Comparison of ENCODE assay signal across 33 cellular contexts in genomic region chr7:48311464-48311863, GRCh38.
"Had no signal": no experiment of that assay in that cellular context is flagged by ENCODE, and none has a peak within 500 bp of the region (broad histone marks: within the 10 kb centered on the region; RNA-seq: fewer than 3 reads in every experiment).

No MANE protein-coding gene starts in this region.

- H3K36me3 ChIP-seq: adrenal gland, ascending aorta, breast epithelium, esophagus squamous epithelium, gastroesophageal sphincter, heart right ventricle had no signal

- H3K27me3 ChIP-seq: adrenal gland, ascending aorta, breast epithelium, esophagus squamous epithelium, gastroesophageal sphincter had no signal

- H3K4me3 ChIP-seq: adrenal gland, ascending aorta, breast epithelium, coronary artery, dorsolateral prefrontal cortex, esophagus squamous epithelium, gastroesophageal sphincter, heart right ventricle had no signal

- H3K27ac ChIP-seq: adrenal gland, ascending aorta, breast epithelium, coronary artery, dorsolateral prefrontal cortex, esophagus squamous epithelium, gastroesophageal sphincter, heart right ventricle had no signal

- DNase-seq: activated CD4-positive, alpha-beta memory T cell treated with anti-CD3 and anti-CD28 coated beads for 36 hours; activated CD4-positive, alpha-beta T cell treated with anti-CD3 and anti-CD28 coated beads for 36 hours; activated CD4-positive, alpha-beta T cell treated with anti-CD3 and anti-CD28 coated beads, Interleukin-2, amount 10 ng/mL, durations not matched to agents 24 days and 14 days; activated CD4-positive, CD25-positive, alpha-beta regulatory T cell; activated CD4-positive, CD25-positive, alpha-beta regulatory T cell treated with anti-CD3 and anti-CD28 coated beads, Interleukin-2, amount 50 U/mL, for 72 hours; activated CD8-positive, alpha-beta memory T cell treated with anti-CD3 and anti-CD28 coated beads, Interleukin-2, amount 10 ng/mL, durations not matched to agents 7 days and 5 days; activated CD8-positive, alpha-beta memory T cell treated with anti-CD3 and anti-CD28 coated beads, Interleukin-2, amount 50 U/mL, for 4 hours; activated CD8-positive, alpha-beta T cell treated with anti-CD3 and anti-CD28 coated beads, Interleukin-2, amount 10 ng/mL, durations not matched to agents 7 days and 5 days; activated effector memory CD4-positive, alpha-beta T cell treated with anti-CD3 and anti-CD28 coated beads, Interleukin-2, amount 50 U/mL, for 16 hours; activated naive CD4-positive, alpha-beta T cell treated with anti-CD3 and anti-CD28 coated beads for 36 hours; activated naive CD8-positive, alpha-beta T cell treated with anti-CD3 and anti-CD28 coated beads for 36 hours; activated naive CD8-positive, alpha-beta T cell treated with anti-CD3 and anti-CD28 coated beads, Interleukin-2, amount 50 U/mL, for 24 hours; activated T-cell treated with anti-CD3 and anti-CD28 coated beads, Interleukin-2, amount 50 U/mL, for 1 hour; activated T-cell treated with anti-CD3 and anti-CD28 coated beads, Interleukin-2, amount 50 U/mL, for 48 hours; adrenal gland; dorsolateral prefrontal cortex; effector CD4-positive, alpha-beta T cell; effector memory CD8-positive, alpha-beta T cell; esophagus squamous epithelium; foreskin melanocyte; heart right ventricle; T-helper 1 cell; T-helper 17 cell had no signal

- H3K4me1 Mint-ChIP-seq: activated CD4-positive, alpha-beta T cell treated with anti-CD3 and anti-CD28 coated beads for 36 hours; activated CD4-positive, alpha-beta T cell treated with anti-CD3 and anti-CD28 coated beads, Interleukin-2, amount 10 ng/mL, durations not matched to agents 24 days and 14 days; activated CD8-positive, alpha-beta memory T cell treated with anti-CD3 and anti-CD28 coated beads, Interleukin-2, amount 10 ng/mL, durations not matched to agents 7 days and 5 days; activated naive CD4-positive, alpha-beta T cell treated with anti-CD3 and anti-CD28 coated beads, Interleukin-2, amount 50 U/mL, for 24 hours; activated naive CD8-positive, alpha-beta T cell treated with anti-CD3 and anti-CD28 coated beads for 36 hours; activated naive CD8-positive, alpha-beta T cell treated with anti-CD3 and anti-CD28 coated beads, Interleukin-2, amount 50 U/mL, for 24 hours; brain; central memory CD8-positive, alpha-beta T cell; T-helper 17 cell had no signal

- H3K4me1 ChIP-seq: adrenal gland, ascending aorta, breast epithelium, gastroesophageal sphincter, heart right ventricle had no signal

- H3K27ac Mint-ChIP-seq: activated CD4-positive, alpha-beta memory T cell treated with anti-CD3 and anti-CD28 coated beads for 36 hours; activated CD4-positive, alpha-beta T cell treated with anti-CD3 and anti-CD28 coated beads for 36 hours; activated CD4-positive, alpha-beta T cell treated with anti-CD3 and anti-CD28 coated beads, Interleukin-2, amount 10 ng/mL, durations not matched to agents 24 days and 14 days; activated CD8-positive, alpha-beta memory T cell treated with anti-CD3 and anti-CD28 coated beads, Interleukin-2, amount 10 ng/mL, durations not matched to agents 7 days and 5 days; activated CD8-positive, alpha-beta T cell treated with anti-CD3 and anti-CD28 coated beads, Interleukin-2, amount 10 ng/mL, durations not matched to agents 7 days and 5 days; activated naive CD4-positive, alpha-beta T cell treated with anti-CD3 and anti-CD28 coated beads for 36 hours; activated naive CD4-positive, alpha-beta T cell treated with anti-CD3 and anti-CD28 coated beads, Interleukin-2, amount 50 U/mL, for 24 hours; activated naive CD8-positive, alpha-beta T cell treated with anti-CD3 and anti-CD28 coated beads for 36 hours; activated naive CD8-positive, alpha-beta T cell treated with anti-CD3 and anti-CD28 coated beads, Interleukin-2, amount 50 U/mL, for 24 hours; activated T-helper 1 cell treated with anti-CD3 and anti-CD28 coated beads, Interleukin-12 subunit alpha, Interleukin-12 subunit beta, Interleukin-2, Interleukin-4 antibody, amounts not matched to agents 30 ng/mL and 10 ng/mL and 1 ng/mL, durations not matched to agents 14 hours and 24 hours and 36 hours; activated T-helper 2 cell treated with anti-CD3 and anti-CD28 coated beads, Interferon-gamma antibody, Interleukin-2, Interleukin-4, amounts not matched to agents 10 μg/mL and 5 μg/mL and 100 μg/mL, durations not matched to agents 14 hours and 24 hours and 36 hours; brain; dendritic cell treated with granulocyte-macrophage colony-stimulating factor and Interleukin-4, amounts not matched to agents 40 ng/mL and 50 ng/mL, for 4 days; effector memory CD8-positive, alpha-beta T cell; T-helper 17 cell had no signal

- H3K36me3 Mint-ChIP-seq: activated CD4-positive, alpha-beta memory T cell treated with anti-CD3 and anti-CD28 coated beads for 36 hours; activated CD8-positive, alpha-beta memory T cell treated with anti-CD3 and anti-CD28 coated beads, Interleukin-2, amount 10 ng/mL, durations not matched to agents 7 days and 5 days; activated naive CD4-positive, alpha-beta T cell treated with anti-CD3 and anti-CD28 coated beads, Interleukin-2, amount 50 U/mL, for 24 hours; activated naive CD8-positive, alpha-beta T cell treated with anti-CD3 and anti-CD28 coated beads for 36 hours; brain had no signal

- H3K4me3 Mint-ChIP-seq: activated CD4-positive, alpha-beta memory T cell treated with anti-CD3 and anti-CD28 coated beads for 36 hours; activated CD4-positive, alpha-beta T cell treated with anti-CD3 and anti-CD28 coated beads for 36 hours; activated CD4-positive, alpha-beta T cell treated with anti-CD3 and anti-CD28 coated beads, Interleukin-2, amount 10 ng/mL, durations not matched to agents 24 days and 14 days; activated CD8-positive, alpha-beta memory T cell treated with anti-CD3 and anti-CD28 coated beads, Interleukin-2, amount 10 ng/mL, durations not matched to agents 7 days and 5 days; activated CD8-positive, alpha-beta T cell treated with anti-CD3 and anti-CD28 coated beads, Interleukin-2, amount 10 ng/mL, durations not matched to agents 7 days and 5 days; activated naive CD4-positive, alpha-beta T cell treated with anti-CD3 and anti-CD28 coated beads for 36 hours; activated naive CD4-positive, alpha-beta T cell treated with anti-CD3 and anti-CD28 coated beads, Interleukin-2, amount 50 U/mL, for 24 hours; activated naive CD8-positive, alpha-beta T cell treated with anti-CD3 and anti-CD28 coated beads for 36 hours; activated naive CD8-positive, alpha-beta T cell treated with anti-CD3 and anti-CD28 coated beads, Interleukin-2, amount 50 U/mL, for 24 hours; activated T-helper 1 cell treated with anti-CD3 and anti-CD28 coated beads, Interleukin-12 subunit alpha, Interleukin-12 subunit beta, Interleukin-2, Interleukin-4 antibody, amounts not matched to agents 30 ng/mL and 10 ng/mL and 1 ng/mL, durations not matched to agents 14 hours and 24 hours and 36 hours; brain; central memory CD8-positive, alpha-beta T cell; dendritic cell treated with granulocyte-macrophage colony-stimulating factor and Interleukin-4, amounts not matched to agents 40 ng/mL and 50 ng/mL, for 4 days; effector memory CD8-positive, alpha-beta T cell; T-helper 17 cell had no signal

- H3K9me3 Mint-ChIP-seq: activated CD4-positive, alpha-beta memory T cell treated with anti-CD3 and anti-CD28 coated beads for 36 hours; activated CD4-positive, alpha-beta T cell treated with anti-CD3 and anti-CD28 coated beads, Interleukin-2, amount 10 ng/mL, durations not matched to agents 24 days and 14 days; activated naive CD4-positive, alpha-beta T cell treated with anti-CD3 and anti-CD28 coated beads for 36 hours; activated naive CD4-positive, alpha-beta T cell treated with anti-CD3 and anti-CD28 coated beads, Interleukin-2, amount 50 U/mL, for 24 hours; activated naive CD8-positive, alpha-beta T cell treated with anti-CD3 and anti-CD28 coated beads for 36 hours; activated naive CD8-positive, alpha-beta T cell treated with anti-CD3 and anti-CD28 coated beads, Interleukin-2, amount 50 U/mL, for 24 hours; activated T-helper 1 cell treated with anti-CD3 and anti-CD28 coated beads, Interleukin-12 subunit alpha, Interleukin-12 subunit beta, Interleukin-2, Interleukin-4 antibody, amounts not matched to agents 30 ng/mL and 10 ng/mL and 1 ng/mL, durations not matched to agents 14 hours and 24 hours and 36 hours; activated T-helper 2 cell treated with anti-CD3 and anti-CD28 coated beads, Interferon-gamma antibody, Interleukin-2, Interleukin-4, amounts not matched to agents 10 μg/mL and 5 μg/mL and 100 μg/mL, durations not matched to agents 14 hours and 24 hours and 36 hours; central memory CD8-positive, alpha-beta T cell; dendritic cell treated with granulocyte-macrophage colony-stimulating factor and Interleukin-4, amounts not matched to agents 40 ng/mL and 50 ng/mL, for 4 days; effector memory CD8-positive, alpha-beta T cell had no signal

- H3K9me3 ChIP-seq: adrenal gland, ascending aorta, breast epithelium, esophagus squamous epithelium, gastroesophageal sphincter, heart right ventricle had no signal

- ATAC-seq: activated CD4-positive, alpha-beta T cell treated with anti-CD3 and anti-CD28 coated beads for 36 hours; activated CD8-positive, alpha-beta memory T cell treated with anti-CD3 and anti-CD28 coated beads, Interleukin-2, amount 10 ng/mL, durations not matched to agents 7 days and 5 days; activated CD8-positive, alpha-beta T cell treated with anti-CD3 and anti-CD28 coated beads, Interleukin-2, amount 10 ng/mL, durations not matched to agents 7 days and 5 days; activated naive CD8-positive, alpha-beta T cell treated with anti-CD3 and anti-CD28 coated beads, Interleukin-2, amount 50 U/mL, for 24 hours; effector memory CD8-positive, alpha-beta T cell; gastroesophageal sphincter; heart right ventricle; T-helper 17 cell had no signal

- H3K27me3 Mint-ChIP-seq: activated CD4-positive, alpha-beta memory T cell treated with anti-CD3 and anti-CD28 coated beads for 36 hours; activated CD4-positive, alpha-beta T cell treated with anti-CD3 and anti-CD28 coated beads for 36 hours; activated CD8-positive, alpha-beta memory T cell treated with anti-CD3 and anti-CD28 coated beads, Interleukin-2, amount 10 ng/mL, durations not matched to agents 7 days and 5 days; activated naive CD4-positive, alpha-beta T cell treated with anti-CD3 and anti-CD28 coated beads, Interleukin-2, amount 50 U/mL, for 24 hours; activated naive CD8-positive, alpha-beta T cell treated with anti-CD3 and anti-CD28 coated beads for 36 hours; activated naive CD8-positive, alpha-beta T cell treated with anti-CD3 and anti-CD28 coated beads, Interleukin-2, amount 50 U/mL, for 24 hours; brain; dendritic cell treated with granulocyte-macrophage colony-stimulating factor and Interleukin-4, amounts not matched to agents 40 ng/mL and 50 ng/mL, for 4 days had no signal
